1 cellular context compared by ENCODE assay signal in the genomic region with DNA sequence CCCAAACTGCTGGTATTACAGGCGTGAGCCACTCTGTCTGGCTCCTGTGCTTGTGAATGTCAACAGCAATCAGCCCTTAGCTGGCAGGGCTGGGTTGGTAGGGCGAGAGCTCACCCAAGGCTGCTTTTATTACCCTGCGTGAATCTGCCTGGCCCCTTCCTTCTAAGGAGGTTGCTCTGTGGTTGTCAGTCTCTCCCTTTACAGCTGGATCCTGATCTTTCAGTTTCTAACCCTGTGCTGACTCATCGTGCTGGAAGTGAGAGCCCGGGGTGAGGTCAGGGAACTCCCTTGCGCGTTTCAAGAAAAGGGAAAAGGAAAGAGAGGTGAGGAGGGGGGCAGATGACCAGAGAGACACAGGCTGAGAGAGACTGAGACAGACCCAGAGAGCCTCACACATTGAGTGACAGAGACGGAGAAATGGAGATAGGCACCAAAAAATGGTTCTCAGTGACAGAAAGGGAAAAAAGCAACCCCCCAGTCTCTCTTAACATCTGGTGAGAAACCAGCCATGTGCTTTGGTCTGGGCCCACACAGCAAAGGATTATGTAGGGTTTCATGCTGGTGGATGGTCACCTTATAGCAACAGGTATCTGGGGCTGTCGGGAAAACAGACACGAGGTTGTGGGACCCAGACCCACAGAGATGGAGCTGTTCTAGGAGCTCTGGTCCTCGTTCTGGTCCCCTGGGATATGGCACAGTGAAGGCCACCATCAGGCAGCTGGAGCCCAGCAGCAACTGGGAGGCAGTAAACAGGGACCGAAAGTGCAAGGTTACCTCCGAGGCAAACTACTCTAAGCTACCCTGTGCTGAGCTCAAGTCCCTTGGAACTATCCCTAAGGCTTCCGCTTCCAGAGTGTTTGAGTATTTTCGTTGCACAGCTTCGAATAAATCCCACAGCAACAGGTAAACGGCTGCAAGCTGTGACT.
A peak's percentile ranks its signal among the peaks of the same experiment; 100 is the strongest.
TF ChIP-seq lines count a peak whose summit lies in the region.

No MANE protein-coding gene starts in this region.

TF ChIP-seq in HEK293, 187 proteins besides CTCF, POLR2A, EP300 and RAD21 (continued from another document):
- TF ChIP-seq, protein P1, sequence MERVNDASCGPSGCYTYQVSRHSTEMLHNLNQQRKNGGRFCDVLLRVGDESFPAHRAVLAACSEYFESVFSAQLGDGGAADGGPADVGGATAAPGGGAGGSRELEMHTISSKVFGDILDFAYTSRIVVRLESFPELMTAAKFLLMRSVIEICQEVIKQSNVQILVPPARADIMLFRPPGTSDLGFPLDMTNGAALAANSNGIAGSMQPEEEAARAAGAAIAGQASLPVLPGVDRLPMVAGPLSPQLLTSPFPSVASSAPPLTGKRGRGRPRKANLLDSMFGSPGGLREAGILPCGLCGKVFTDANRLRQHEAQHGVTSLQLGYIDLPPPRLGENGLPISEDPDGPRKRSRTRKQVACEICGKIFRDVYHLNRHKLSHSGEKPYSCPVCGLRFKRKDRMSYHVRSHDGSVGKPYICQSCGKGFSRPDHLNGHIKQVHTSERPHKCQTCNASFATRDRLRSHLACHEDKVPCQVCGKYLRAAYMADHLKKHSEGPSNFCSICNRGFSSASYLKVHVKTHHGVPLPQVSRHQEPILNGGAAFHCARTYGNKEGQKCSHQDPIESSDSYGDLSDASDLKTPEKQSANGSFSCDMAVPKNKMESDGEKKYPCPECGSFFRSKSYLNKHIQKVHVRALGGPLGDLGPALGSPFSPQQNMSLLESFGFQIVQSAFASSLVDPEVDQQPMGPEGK (tag by site-specific recombination; IDR thresholded peaks at IDR 0.05): no peak
- no peak for TF ChIP-seq ZNF354C (tag by site-specific recombination; IDR thresholded peaks at IDR 0.05; ENCODE audit: borderline replicate concordance, low read depth)
- TF ChIP-seq, protein P2, sequence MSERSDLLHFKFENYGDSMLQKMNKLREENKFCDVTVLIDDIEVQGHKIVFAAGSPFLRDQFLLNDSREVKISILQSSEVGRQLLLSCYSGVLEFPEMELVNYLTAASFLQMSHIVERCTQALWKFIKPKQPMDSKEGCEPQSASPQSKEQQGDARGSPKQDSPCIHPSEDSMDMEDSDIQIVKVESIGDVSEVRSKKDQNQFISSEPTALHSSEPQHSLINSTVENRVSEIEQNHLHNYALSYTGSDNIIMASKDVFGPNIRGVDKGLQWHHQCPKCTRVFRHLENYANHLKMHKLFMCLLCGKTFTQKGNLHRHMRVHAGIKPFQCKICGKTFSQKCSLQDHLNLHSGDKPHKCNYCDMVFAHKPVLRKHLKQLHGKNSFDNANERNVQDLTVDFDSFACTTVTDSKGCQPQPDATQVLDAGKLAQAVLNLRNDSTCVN (tag by site-specific recombination; optimal IDR thresholded peaks at IDR 0.05): no peak
- TF ChIP-seq ZBTB17 (tag by site-specific recombination; IDR thresholded peaks at IDR 0.05): 0 out of 2 replicates have a peak, but pooled peaks have one; percentile 14
- TF ChIP-seq ZBTB1 (tag by site-specific recombination; IDR thresholded peaks at IDR 0.05): no peak
- no peak for TF ChIP-seq ZNF629 (tag by site-specific recombination; IDR thresholded peaks at IDR 0.05)
- TF ChIP-seq KLF9 (tag by site-specific recombination; IDR thresholded peaks at IDR 0.05; ENCODE audit: low read depth): no peak
- TF ChIP-seq PRDM1 (tag by site-specific recombination; IDR thresholded peaks at IDR 0.05): peak; percentile 73
- TF ChIP-seq, protein P3, sequence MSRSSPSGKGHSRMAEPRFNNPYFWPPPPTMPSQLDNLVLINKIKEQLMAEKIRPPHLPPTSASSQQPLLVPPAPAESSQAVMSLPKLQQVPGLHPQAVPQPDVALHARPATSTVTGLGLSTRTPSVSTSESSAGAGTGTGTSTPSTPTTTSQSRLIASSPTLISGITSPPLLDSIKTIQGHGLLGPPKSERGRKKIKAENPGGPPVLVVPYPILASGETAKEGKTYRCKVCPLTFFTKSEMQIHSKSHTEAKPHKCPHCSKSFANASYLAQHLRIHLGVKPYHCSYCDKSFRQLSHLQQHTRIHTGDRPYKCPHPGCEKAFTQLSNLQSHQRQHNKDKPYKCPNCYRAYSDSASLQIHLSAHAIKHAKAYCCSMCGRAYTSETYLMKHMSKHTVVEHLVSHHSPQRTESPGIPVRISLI (tag by site-specific recombination; IDR thresholded peaks at IDR 0.05): no peak
- no peak for TF ChIP-seq ZNF48 (tag by site-specific recombination; IDR thresholded peaks at IDR 0.05)
- no peak for TF ChIP-seq ZNF10 (tag by site-specific recombination; IDR thresholded peaks at IDR 0.05)
- no peak for TF ChIP-seq IKZF3 (tag by site-specific recombination; IDR thresholded peaks at IDR 0.05)
- TF ChIP-seq, protein P4, sequence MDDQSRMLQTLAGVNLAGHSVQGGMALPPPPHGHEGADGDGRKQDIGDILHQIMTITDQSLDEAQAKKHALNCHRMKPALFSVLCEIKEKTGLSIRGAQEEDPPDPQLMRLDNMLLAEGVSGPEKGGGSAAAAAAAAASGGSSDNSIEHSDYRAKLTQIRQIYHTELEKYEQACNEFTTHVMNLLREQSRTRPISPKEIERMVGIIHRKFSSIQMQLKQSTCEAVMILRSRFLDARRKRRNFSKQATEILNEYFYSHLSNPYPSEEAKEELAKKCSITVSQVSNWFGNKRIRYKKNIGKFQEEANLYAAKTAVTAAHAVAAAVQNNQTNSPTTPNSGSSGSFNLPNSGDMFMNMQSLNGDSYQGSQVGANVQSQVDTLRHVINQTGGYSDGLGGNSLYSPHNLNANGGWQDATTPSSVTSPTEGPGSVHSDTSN (CRISPR knock-in tag; IDR thresholded peaks at IDR 0.05): no peak
- TF ChIP-seq ZNF214 (tag by site-specific recombination; IDR thresholded peaks at IDR 0.05; ENCODE audit: borderline replicate concordance): no peak
